Comparison of ENCODE assay signal across 18 cellular contexts in genomic region chr2:132715986-132716385, GRCh38. TPM values are rescaled to one million over a fixed set of nuclear protein-coding genes. Genes with fewer than 3 reads are reported as not detected.
DNase-seq lines count a peak whose midpoint lies in the region; ATAC-seq, FAIRE-seq and TF ChIP-seq lines count a peak whose summit lies in the region.
"Had no signal": no experiment of that assay in that cellular context is flagged by ENCODE, and none has a peak within 500 bp of the region (broad histone marks: within the 10 kb centered on the region; RNA-seq: fewer than 3 reads in every experiment).

No MANE protein-coding gene starts in this region.

- H3K27ac ChIP-seq in OCI-LY3 (ENCODE audit: low read length) (no peak overlapping the region), gastroesophageal sphincter (no peak overlapping the region)
- H3K27ac ChIP-seq: C4-2B, Peyer's patch had no signal

- ATAC-seq in HG02759 (IDR thresholded peaks at IDR 0.05; ENCODE audit: unreplicated experiment), result peak; percentile 12
- no peak for ATAC-seq in gastroesophageal sphincter
- ATAC-seq: T-helper 17 cell had no signal

- H3K27me3 ChIP-seq in OCI-LY3 (ENCODE audit: low read depth, low read length), result no peaks in the 10 kb centered on the region; the same call in 1 of the 2 replicates
- no peaks in the 10 kb centered on the region for H3K27me3 ChIP-seq in gastroesophageal sphincter
- H3K27me3 ChIP-seq: Peyer's patch had no signal

- no peak overlapping the region for H2AFZ ChIP-seq in OCI-LY3 (ENCODE audit: low read depth, low read length)

- TF ChIP-seq CTCF in OCI-LY3 (IDR thresholded peaks at IDR 0.05; ENCODE audit: low read depth, low read length) (no peak), gastroesophageal sphincter (IDR thresholded peaks at IDR 0.05) (no peak)

- no peak for TF ChIP-seq POLR2A in gastroesophageal sphincter (IDR thresholded peaks at IDR 0.05)

- no peak for FAIRE-seq in urothelium cell line (lab: Jason Lieb, UNC)
- FAIRE-seq: H1 had no signal

- peak; percentile 41 for DNase-seq in EH (ENCODE audit: low read depth)
- peak; percentile 23 for DNase-seq in urothelium cell line (ENCODE audit: low spot score)
- DNase-seq in activated CD4-positive, CD25-positive, alpha-beta regulatory T cell treated with anti-CD3 and anti-CD28 coated beads, Interleukin-2, amount 50 U/mL, for 72 hours, result no peak
- DNase-seq in iPS-NIHi7 (ENCODE audit: extremely low spot score), result no peak
- DNase-seq: NCI-H1436 treated with DMSO at 0.1 percent for 48 hours; NCI-H2081; NCI-H226; NCI-H526; NK-92 treated with Interleukin-12 subunit alpha and Interleukin-12 subunit beta, amount 100 ng/mL, for 24 hours; Peyer's patch; SIG-M5; T-helper 17 cell had no signal

- H3K4me1 ChIP-seq in OCI-LY3 (ENCODE audit: low read length) (peaks cover 22% of the 10 kb centered on the region), gastroesophageal sphincter (no peaks in the 10 kb centered on the region)
- H3K4me1 ChIP-seq: Peyer's patch had no signal

- H3K9me3 ChIP-seq in OCI-LY3 (ENCODE audit: insufficient read depth, low read length) (no peaks in the 10 kb centered on the region), gastroesophageal sphincter (no peaks in the 10 kb centered on the region)
- H3K9me3 ChIP-seq: Peyer's patch had no signal

- peak overlapping the region; percentile 32; the same call in 1 of the 2 replicates for H3K4me2 ChIP-seq in OCI-LY3 (ENCODE audit: low read length)

- H3K36me3 ChIP-seq in OCI-LY3 (replicated peaks; ENCODE audit: low read depth, low read length) (no peaks in the 10 kb centered on the region), gastroesophageal sphincter (no peaks in the 10 kb centered on the region)
- H3K36me3 ChIP-seq: Peyer's patch had no signal

- H4K20me1 ChIP-seq in OCI-LY3 (ENCODE audit: insufficient read depth, low read length), result no peaks in the 10 kb centered on the region

- 63 to 67% methylated on average over 1 of the region's 1 CpG for WGBS in gastroesophageal sphincter (ENCODE audit: low coverage in 1 of 2), 2 donors

- no peaks in the 10 kb centered on the region for H3K79me2 ChIP-seq in OCI-LY3 (ENCODE audit: low read length)

- H3K9ac ChIP-seq in OCI-LY3 (ENCODE audit: low read length), result no peak overlapping the region

- no peak for TF ChIP-seq EP300 in gastroesophageal sphincter (IDR thresholded peaks at IDR 0.05)

- H3K4me3 ChIP-seq in OCI-LY3 (ENCODE audit: low read length) (0 out of 2 replicates have a peak overlapping the region, but pooled peaks have one; percentile 18), gastroesophageal sphincter (no peak overlapping the region)
- H3K4me3 ChIP-seq: Peyer's patch had no signal

RNA-seq across cellular contexts. Expression of gene LYPD1, which starts 46.0 kb away (rescaled TPM):
- 1 to 10 TPM in 2 of 4 donors, under 1 TPM in 1, not detected in 1; 0.62 to 4.2 (median 1.1) TPM for total RNA-seq in gastroesophageal sphincter
- total RNA-seq: HT-29, T-helper 17 cell had no signal

Comparison
In these comparisons a context has a peak if more than half of its experiments do, and no peak if none do; other contexts are left out.
1. DNase-seq: peak in EH (single experiment) and urothelium cell line (single experiment); none in activated CD4-positive, CD25-positive, alpha-beta regulatory T cell treated with anti-CD3 and anti-CD28 coated beads, Interleukin-2, amount 50 U/mL, for 72 hours (single experiment) and iPS-NIHi7 (single experiment).